ENCODE assay signal across 9 cellular contexts in genomic region chr3:70120360-70120966, GRCh38.
DNase-seq lines count a peak whose midpoint lies in the region; ATAC-seq, FAIRE-seq and TF ChIP-seq lines count a peak whose summit lies in the region.
"Had no signal": no experiment of that assay in that cellular context is flagged by ENCODE, and none has a peak within 500 bp of the region (broad histone marks: within the 10 kb centered on the region; RNA-seq: fewer than 3 reads in every experiment).

No MANE protein-coding gene starts in this region.

- H3K27me3 Mint-ChIP-seq in astrocyte (ENCODE audit: low read depth, unreplicated experiment) (peaks cover 2% of the 10 kb centered on the region), natural killer cell (ENCODE audit: low read depth in 2 of 2) (no peaks in the 10 kb centered on the region)

- H3K36me3 Mint-ChIP-seq in astrocyte (ENCODE audit: low read depth, unreplicated experiment), result peaks cover 2% of the 10 kb centered on the region
- H3K36me3 Mint-ChIP-seq in natural killer cell, result no peaks in the 10 kb centered on the region

- H3K27ac ChIP-seq in SK-N-SH (ENCODE audit: low read depth in 2 of 2, low read length in 1 of 2) (no peak overlapping the region), astrocyte (ENCODE audit: low read depth, low read length) (no peak overlapping the region), keratinocyte (ENCODE audit: control insufficient read depth, insufficient read depth, low read length) (no peak overlapping the region)
- H3K27ac ChIP-seq: gastrocnemius medialis had no signal

- H3K4me3 ChIP-seq in SK-N-SH (ENCODE audit: low read depth in 2 of 2, low read length in 1 of 2) (no peak overlapping the region), astrocyte (ENCODE audit: insufficient read depth, low read depth, low read length) (no peak overlapping the region), keratinocyte (ENCODE audit: control insufficient read depth in 2 of 3, extremely low read depth in 1 of 3, insufficient read depth in 2 of 3, low read depth in 1 of 3, low read length in 3 of 3) (no peak overlapping the region)
- H3K4me3 ChIP-seq: gastrocnemius medialis had no signal

- H3K79me2 ChIP-seq in SK-N-SH (ENCODE audit: insufficient read depth), result no peaks in the 10 kb centered on the region
- H3K79me2 ChIP-seq in astrocyte (ENCODE audit: insufficient read depth, low read length), result no peaks in the 10 kb centered on the region
- no peaks in the 10 kb centered on the region for H3K79me2 ChIP-seq in keratinocyte (ENCODE audit: control insufficient read depth, insufficient read depth, low read length)

- H3K9me1 ChIP-seq in keratinocyte (ENCODE audit: control insufficient read depth, extremely low read depth, insufficient read depth, low read length), result no peaks in the 10 kb centered on the region

- ATAC-seq in GM21526 (IDR thresholded peaks at IDR 0.05; ENCODE audit: low FRiP score, unreplicated experiment), result peak; percentile 99
- no peak for ATAC-seq in natural killer cell
- ATAC-seq: gastrocnemius medialis had no signal

- FAIRE-seq in astrocyte (lab: Jason Lieb, UNC) (no peak), keratinocyte (lab: Jason Lieb, UNC) (peak; percentile 71)

- no peak for TF ChIP-seq EP300 in SK-N-SH (IDR thresholded peaks at IDR 0.05; ENCODE audit: borderline replicate concordance in 1 of 2, low read depth in 1 of 2, low read length in 1 of 2)

- H2AFZ ChIP-seq in SK-N-SH (ENCODE audit: low read depth) (no peak overlapping the region), astrocyte (ENCODE audit: low read depth, low read length) (no peak overlapping the region), keratinocyte (ENCODE audit: control insufficient read depth, low read length) (no peak overlapping the region)

- POLR2A ChIA-PET in GM10248 (lab: Yijun Ruan, JAX) (no interaction called here), SK-N-SH (lab: Yijun Ruan, JAX) (no interaction called here)

- H3K4me1 ChIP-seq in SK-N-SH (ENCODE audit: control insufficient read depth in 1 of 2, insufficient read depth in 2 of 2, low read depth in 1 of 2, low read length in 1 of 2) (no peaks in the 10 kb centered on the region), astrocyte (ENCODE audit: insufficient read depth, low read length) (no peaks in the 10 kb centered on the region), keratinocyte (ENCODE audit: control insufficient read depth, extremely low read depth, insufficient read depth, low read length) (no peaks in the 10 kb centered on the region)
- H3K4me1 ChIP-seq: gastrocnemius medialis had no signal

- dilution Hi-C loops in keratinocyte (cut with MboI; ENCODE audit: extremely low pct_ligation_motif_present, low sequenced_read_pairs), result no loop called here

- H3K4me3 Mint-ChIP-seq in astrocyte (ENCODE audit: unreplicated experiment) (no peak overlapping the region), natural killer cell (no peak overlapping the region)

- CTCF ChIA-PET in GM10248 (lab: Yijun Ruan, JAX), result interaction anchor here (0.7 to 7.3 kb wide), 41 partner anchors 9 to 1589 kb away, joined by 3 to 113 read pairs (median 5); no protein-coding TSS in a partner anchor
- CTCF ChIA-PET in SK-N-SH (lab: Yijun Ruan, JAX), result interaction anchor here (0.8 to 3.0 kb wide), 19 partner anchors 9 to 412 kb away, joined by 3 to 18 read pairs (median 8); no protein-coding TSS in a partner anchor

- no peaks in the 10 kb centered on the region for H4K20me1 ChIP-seq in SK-N-SH (ENCODE audit: insufficient read depth)
- no peaks in the 10 kb centered on the region for H4K20me1 ChIP-seq in astrocyte (ENCODE audit: insufficient read depth, low read length)
- no peaks in the 10 kb centered on the region for H4K20me1 ChIP-seq in keratinocyte (ENCODE audit: control insufficient read depth, extremely low read depth, insufficient read depth, low read length)

- DNase-seq in GM10248 (ENCODE audit: extremely low spot score) (peak; percentile 72), HS-5 (ENCODE audit: low read depth) (peak; percentile 34), SK-N-SH (peak; percentile 29), astrocyte (ENCODE audit: low read depth) (peak; percentile 9), keratinocyte (ENCODE audit: low read depth, low spot score) (peak; percentile 25), natural killer cell (no peak)
- DNase-seq in stimulated activated CD8-positive, alpha-beta memory T cell treated with anti-CD3 and anti-CD28 coated beads, Interleukin-12 subunit alpha, Interleukin-12 subunit beta, amount 100 ng/mL, for 24 hours (ENCODE audit: extremely low read depth), result peak; percentile 7

- H3K4me1 Mint-ChIP-seq in astrocyte (ENCODE audit: low read depth, unreplicated experiment) (no peaks in the 10 kb centered on the region), natural killer cell (no peaks in the 10 kb centered on the region)

- 46% methylated on average over 9 of the region's 11 CpGs for WGBS in SK-N-SH (ENCODE audit: low lambda C conversion rate)

- H3K9me2 ChIP-seq in SK-N-SH, result 0 out of 2 replicates have a peak, but pooled peaks cover 2% of the 10 kb centered on the region

- peak; percentile 91 for TF ChIP-seq CTCF in GM10248 (IDR thresholded peaks at IDR 0.05; ENCODE audit: control extremely low read depth, extremely low read depth, low read depth, missing control alignments)
- TF ChIP-seq CTCF in SK-N-SH (IDR thresholded peaks at IDR 0.05), result peak; percentile 75
- peak; percentile 72 for TF ChIP-seq CTCF in astrocyte (IDR thresholded peaks at IDR 0.05; ENCODE audit: insufficient read depth, low read depth, low read length)
- peak; percentile 87 to 95 (median 91) for TF ChIP-seq CTCF in keratinocyte (optimal IDR thresholded peaks at IDR 0.05 in 1 of 3, IDR thresholded peaks at IDR 0.05 in 1 of 3, conservative IDR thresholded peaks at IDR 0.05 in 1 of 3; ENCODE audit: extremely low read depth in 1 of 3, insufficient read depth in 2 of 3, low read length in 3 of 3)
- TF ChIP-seq CTCF in natural killer cell (IDR thresholded peaks at IDR 0.05), result no peak

- H3K36me3 ChIP-seq in SK-N-SH (replicated peaks in 1 of 2; ENCODE audit: control insufficient read depth in 1 of 2, insufficient read depth in 2 of 2, low read length in 1 of 2) (no peaks in the 10 kb centered on the region), astrocyte (ENCODE audit: insufficient read depth, low read length) (no peaks in the 10 kb centered on the region), keratinocyte (ENCODE audit: control insufficient read depth in 2 of 2, extremely low read depth in 1 of 2, insufficient read depth in 2 of 2, low read length in 2 of 2) (no peaks in the 10 kb centered on the region)
- H3K36me3 ChIP-seq: gastrocnemius medialis had no signal

- intact Hi-C loops in natural killer cell (cut with micrococcal nuclease), result no loop called here

- H3K27ac Mint-ChIP-seq in astrocyte (ENCODE audit: unreplicated experiment) (no peak overlapping the region), natural killer cell (no peak overlapping the region)

- H3K4me2 ChIP-seq in SK-N-SH (no peak overlapping the region), astrocyte (ENCODE audit: low read length) (no peak overlapping the region), keratinocyte (ENCODE audit: control insufficient read depth, extremely low read depth, insufficient read depth, low read depth, low read length) (no peak overlapping the region)

- H3K9me3 ChIP-seq in SK-N-SH (no peaks in the 10 kb centered on the region), astrocyte (ENCODE audit: insufficient read depth, low read depth, low read length) (no peaks in the 10 kb centered on the region), keratinocyte (ENCODE audit: control insufficient read depth, low read depth, low read length) (no peaks in the 10 kb centered on the region)
- H3K9me3 ChIP-seq: gastrocnemius medialis had no signal

- H3F3A ChIP-seq in SK-N-SH (replicated peaks; ENCODE audit: insufficient read depth), result no peaks in the 10 kb centered on the region

- H3K9me3 Mint-ChIP-seq in astrocyte (ENCODE audit: unreplicated experiment), result peaks cover 2% of the 10 kb centered on the region
- no peaks in the 10 kb centered on the region for H3K9me3 Mint-ChIP-seq in natural killer cell

- H3K27me3 ChIP-seq in SK-N-SH (ENCODE audit: insufficient read depth) (no peaks in the 10 kb centered on the region), astrocyte (ENCODE audit: insufficient read depth, low read length) (no peaks in the 10 kb centered on the region), keratinocyte (ENCODE audit: control insufficient read depth, extremely low read depth, insufficient read depth, low read length) (no peaks in the 10 kb centered on the region)
- H3K27me3 ChIP-seq: gastrocnemius medialis had no signal

- H3K9ac ChIP-seq in SK-N-SH (no peak overlapping the region), astrocyte (ENCODE audit: low read length) (no peak overlapping the region), keratinocyte (ENCODE audit: control insufficient read depth, extremely low read depth, insufficient read depth, low read length) (no peak overlapping the region)

- peak; percentile 67 for TF ChIP-seq RAD21 in SK-N-SH (IDR thresholded peaks at IDR 0.05; ENCODE audit: low read length)

TF ChIP-seq in SK-N-SH, 30 proteins besides CTCF, POLR2A, EP300 and RAD21:
- TF ChIP-seq RXRA (IDR thresholded peaks at IDR 0.05; ENCODE audit: borderline replicate concordance, low read depth) (no peak), SMC3 (IDR thresholded peaks at IDR 0.05; ENCODE audit: low read depth, low read length) (peak; percentile 47)
TF ChIP-seq in SK-N-SH: peak in this region for 1.
